ENCODE assay signal across 8 cellular contexts in genomic region chr19:46601318-46602224, GRCh38. TPM values are rescaled to one million over a fixed set of nuclear protein-coding genes. Genes with fewer than 3 reads are reported as not detected.
A peak's percentile ranks its signal among the peaks of the same experiment; 100 is the strongest.
DNase-seq lines count a peak whose midpoint lies in the region; ATAC-seq and TF ChIP-seq lines count a peak whose summit lies in the region.

Gene CALM3, plus strand, starts transcription at chr19:46601330. Its CDS starts 105 bp downstream, at chr19:46601435.

- peaks cover 42% of the 10 kb centered on the region for H3K9me3 Mint-ChIP-seq in nephron progenitor cell

- TF ChIP-seq CTCF in esophagus squamous epithelium (IDR thresholded peaks at IDR 0.05) (peak in 1 of 6 experiments; percentile 7), nephron progenitor cell (IDR thresholded peaks at IDR 0.05) (no peak)

- peaks cover 16% of the 10 kb centered on the region for H3K36me3 ChIP-seq in SK-N-MC (ENCODE audit: insufficient read depth, low read length)
- H3K36me3 ChIP-seq in esophagus squamous epithelium: peaks cover 11 to 19% (median 12%) of the 10 kb centered on the region in 3 donors

- H3K4me1 Mint-ChIP-seq in nephron progenitor cell: peaks cover 46% of the 10 kb centered on the region

- peak within 1 kb of the TSS; percentile 99 for H3K4me3 ChIP-seq in SK-N-MC
- H3K4me3 ChIP-seq in esophagus squamous epithelium: peak within 1 kb of the TSS; percentile 83 to 98 (median 96)

- peak within 1 kb of the TSS; percentile 100 for H3K27ac Mint-ChIP-seq in nephron progenitor cell

- intact Hi-C loops in esophagus squamous epithelium (cut with DNase I): no loop called here

- no peaks in the 10 kb centered on the region for H3K27me3 ChIP-seq in esophagus squamous epithelium

- no peak for ATAC-seq in HG03354 (IDR thresholded peaks at IDR 0.05; ENCODE audit: poor library complexity, severe bottlenecking, unreplicated experiment)

- peak within 1 kb of the TSS; percentile 100 for H3K9ac ChIP-seq in SK-N-MC (ENCODE audit: insufficient read length)

- peak; percentile 75 for DNase-seq in activated CD8-positive, alpha-beta memory T cell treated with anti-CD3 and anti-CD28 coated beads for 24 hours
- DNase-seq in activated CD8-positive, alpha-beta memory T cell treated with anti-CD3 and anti-CD28 coated beads, Interleukin-2, amount 50 U/mL, for 4 hours: no peak
- no peak for DNase-seq in SK-N-MC (ENCODE audit: low read depth, low spot score)
- DNase-seq in esophagus squamous epithelium (lab: John Stamatoyannopoulos, UW): no peak
- peak; percentile 45 for DNase-seq in nephron progenitor cell
- DNase-seq in NCI-H1694 (lab: John Stamatoyannopoulos, UW): no peak
- DNase-seq in NCI-H1930 (lab: John Stamatoyannopoulos, UW): no peak

- WGBS in esophagus squamous epithelium, 2 donors: 0 to 1% methylated on average over 17 to 18 of the region's 51 CpGs

- no peaks in the 10 kb centered on the region for H3K9me3 ChIP-seq in SK-N-MC (ENCODE audit: low read depth, low read length)
- no peaks in the 10 kb centered on the region for H3K9me3 ChIP-seq in esophagus squamous epithelium

- H3K27me3 Mint-ChIP-seq in nephron progenitor cell (ENCODE audit: low read depth, poor library complexity): peaks cover 3% of the 10 kb centered on the region

- H3K4me1 ChIP-seq in esophagus squamous epithelium: peaks cover 16 to 58% (median 35%) of the 10 kb centered on the region in 3 donors

- H3K36me3 Mint-ChIP-seq in nephron progenitor cell (ENCODE audit: low read depth): peaks cover 18% of the 10 kb centered on the region

- H3K27ac ChIP-seq in SK-N-MC: peak within 1 kb of the TSS; percentile 100
- H3K27ac ChIP-seq in esophagus squamous epithelium: peak within 1 kb of the TSS; percentile 98 to 99 (median 99)

- H3K4me3 Mint-ChIP-seq in nephron progenitor cell: peak within 1 kb of the TSS; percentile 93

- peak in 2 of 4 donors; percentile 92 to 93 for TF ChIP-seq POLR2A in esophagus squamous epithelium (IDR thresholded peaks at IDR 0.05)

RNA-seq across cellular contexts. Expression of gene CALM3, which starts in this region (rescaled TPM):
- total RNA-seq in esophagus squamous epithelium: 100 to 1,000 TPM in 1 of 4 donors, 10 to 100 TPM in 3; 61.9 to 147 (median 84.6) TPM

Comparison
In these comparisons a context has a peak if more than half of its experiments do, and no peak if none do; other contexts are left out.
1. DNase-seq: peak in activated CD8-positive, alpha-beta memory T cell treated with anti-CD3 and anti-CD28 coated beads for 24 hours (single experiment) and nephron progenitor cell (single experiment); none in activated CD8-positive, alpha-beta memory T cell treated with anti-CD3 and anti-CD28 coated beads, Interleukin-2, amount 50 U/mL, for 4 hours (single experiment), SK-N-MC (single experiment), esophagus squamous epithelium (single experiment), NCI-H1694 (single experiment) and NCI-H1930 (0 of 2).